Comparison of ENCODE assay signal across 16 cellular contexts in the genomic region with DNA sequence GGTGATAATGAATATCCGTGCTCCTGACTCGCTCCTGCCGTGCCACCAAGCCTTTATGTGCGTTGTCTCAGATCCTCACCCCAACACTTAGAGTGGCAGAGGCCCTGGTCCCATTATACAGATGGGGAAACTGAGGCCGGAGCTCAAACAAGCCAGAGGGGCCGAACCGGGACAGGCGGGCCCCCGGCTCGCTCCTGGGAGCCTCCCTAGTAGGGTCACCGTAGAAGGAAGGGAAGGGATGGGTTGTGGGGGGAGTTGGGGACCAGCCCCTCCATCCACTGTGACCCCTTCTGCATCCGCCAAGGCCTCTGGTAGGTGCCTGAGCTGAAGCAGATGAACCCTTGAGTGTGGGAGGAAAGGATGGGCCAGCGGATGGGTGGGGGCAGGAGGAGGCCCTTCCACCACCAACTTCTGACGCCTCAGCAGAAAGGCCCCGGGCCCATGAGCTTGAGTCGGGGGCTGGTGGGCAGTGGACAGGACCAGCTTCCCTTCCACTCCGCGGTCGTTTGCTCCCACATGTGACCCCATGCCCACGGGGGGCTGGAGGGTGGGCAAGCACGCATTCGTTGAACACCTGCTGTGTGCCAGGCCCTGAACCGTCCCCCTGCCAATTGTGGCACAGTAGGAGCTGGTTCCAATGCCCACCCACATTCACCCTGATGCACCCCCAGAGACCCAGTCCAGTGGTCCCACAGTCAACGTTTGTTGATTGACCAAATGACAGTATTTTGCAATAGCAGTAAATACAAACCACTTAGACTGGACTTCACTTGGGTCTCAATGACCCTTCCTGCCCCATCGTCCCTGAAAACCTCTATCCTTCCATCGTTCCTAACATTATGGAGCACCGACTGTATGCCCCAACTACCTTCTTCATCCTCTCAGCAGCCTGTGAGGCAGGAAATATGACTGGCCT. TPM values are rescaled to one million over a fixed set of nuclear protein-coding genes. Genes with fewer than 3 reads are reported as not detected.
DNase-seq lines count a peak whose midpoint lies in the region; ATAC-seq and TF ChIP-seq lines count a peak whose summit lies in the region.
"Had no signal": no experiment of that assay in that cellular context is flagged by ENCODE, and none has a peak within 500 bp of the region (broad histone marks: within the 10 kb centered on the region; RNA-seq: fewer than 3 reads in every experiment).

No MANE protein-coding gene starts in this region.

- no peak overlapping the region for H3K27ac ChIP-seq in H9 (ENCODE audit: insufficient read length, low read depth, low read length)
- H3K27ac ChIP-seq in IMR-90 (ENCODE audit: insufficient read depth, low read length): no peak overlapping the region
- no peak overlapping the region for H3K27ac ChIP-seq in osteoblast (ENCODE audit: low read depth, low read length)
- no peak overlapping the region for H3K27ac ChIP-seq in upper lobe of right lung
- no peak overlapping the region for H3K27ac ChIP-seq in prostate gland

- in situ Hi-C loops in IMR-90 (cut with MboI; ENCODE audit: low sequenced_read_pairs): loop anchor here (5.0 kb wide), 1 partner anchor 91 kb away; no protein-coding TSS in a partner anchor

- dilution Hi-C loops in IMR-90 (cut with HindIII; ENCODE audit: low sequenced_read_pairs, unreplicated experiment): no loop called here

- H3K4ac ChIP-seq in H9 (ENCODE audit: low read depth, low read length): no peak overlapping the region
- H3K4ac ChIP-seq in IMR-90 (ENCODE audit: low read depth, low read length): no peak overlapping the region

- ATAC-seq in IMR-90 (ENCODE audit: low read depth) (no peak), upper lobe of right lung (no peak)
- ATAC-seq: PC-3 had no signal

- H3K56ac ChIP-seq in H9 (ENCODE audit: insufficient read length, low read depth, low read length) (no peak overlapping the region), IMR-90 (ENCODE audit: extremely low read depth, insufficient read depth, low read length) (no peak overlapping the region)

- H4K91ac ChIP-seq in H9 (ENCODE audit: insufficient read length, low read depth, low read length) (no peak overlapping the region), IMR-90 (ENCODE audit: insufficient read depth, low read depth, low read length) (no peak overlapping the region)

- H3K27me3 ChIP-seq in H9 (ENCODE audit: insufficient read depth, low read length): peaks cover 4% of the 10 kb centered on the region; the same call in 1 of the 2 replicates
- H3K27me3 ChIP-seq in IMR-90 (ENCODE audit: control insufficient read depth, insufficient read depth, low read length): peaks cover 48% of the 10 kb centered on the region
- H3K27me3 ChIP-seq in osteoblast (ENCODE audit: insufficient read depth, low read length): peaks cover 30% of the 10 kb centered on the region
- peaks cover 84% of the 10 kb centered on the region for H3K27me3 ChIP-seq in upper lobe of right lung
- H3K27me3 ChIP-seq in prostate gland (replicated peaks; ENCODE audit: insufficient read depth): peaks cover 30% of the 10 kb centered on the region

- peaks cover 7% of the 10 kb centered on the region for H3K23me2 ChIP-seq in H9 (ENCODE audit: insufficient read length, low read depth, low read length, poor library complexity, severe bottlenecking)

- H3K27ac Mint-ChIP-seq in H9: no peak overlapping the region
- H3K27ac Mint-ChIP-seq: CD4-positive, alpha-beta T cell had no signal

- peak overlapping the region; percentile 15 to 72 for H3K4me3 Mint-ChIP-seq in H9
- H3K4me3 Mint-ChIP-seq: CD4-positive, alpha-beta T cell had no signal

- H3K79me2 ChIP-seq in H9 (ENCODE audit: insufficient read depth, low read length): no peaks in the 10 kb centered on the region
- no peaks in the 10 kb centered on the region for H3K79me2 ChIP-seq in osteoblast (ENCODE audit: insufficient read depth, low read length)

- H3K4me2 ChIP-seq in H9 (ENCODE audit: insufficient read depth, insufficient read length, low read length): peak overlapping the region; percentile 26
- no peak overlapping the region for H3K4me2 ChIP-seq in IMR-90 (ENCODE audit: low read depth, low read length)
- no peak overlapping the region for H3K4me2 ChIP-seq in osteoblast (ENCODE audit: insufficient read depth, low read length)

- H3K14ac ChIP-seq in H9 (ENCODE audit: insufficient read depth, low read length): no peak overlapping the region
- no peak overlapping the region for H3K14ac ChIP-seq in IMR-90 (replicated peaks; ENCODE audit: low read depth, low read length)

- no peaks in the 10 kb centered on the region for H4K20me1 ChIP-seq in H9 (ENCODE audit: control insufficient read depth, insufficient read depth, insufficient read length)
- H4K20me1 ChIP-seq in IMR-90 (ENCODE audit: insufficient read depth, low read length): no peaks in the 10 kb centered on the region
- H4K20me1 ChIP-seq in osteoblast (ENCODE audit: insufficient read depth, low read length): no peaks in the 10 kb centered on the region

- no TSS peak for BruUV-seq in IMR-90 (replicated peaks; lab: Mats Ljungman, UMichigan)

- no peak overlapping the region for H3K18ac ChIP-seq in H9 (ENCODE audit: insufficient read length, low read depth, low read length)
- H3K18ac ChIP-seq in IMR-90 (ENCODE audit: low read depth, low read length): no peak overlapping the region

- H3K36me3 ChIP-seq in IMR-90 (ENCODE audit: control insufficient read depth, insufficient read depth, low read length) (no peaks in the 10 kb centered on the region), osteoblast (ENCODE audit: insufficient read depth, low read length) (no peaks in the 10 kb centered on the region), upper lobe of right lung (no peaks in the 10 kb centered on the region), prostate gland (no peaks in the 10 kb centered on the region)
- H3K36me3 ChIP-seq: BE2C had no signal

- H2BK12ac ChIP-seq in H9 (ENCODE audit: insufficient read length, low read depth, low read length): no peak overlapping the region

- no peak for TF ChIP-seq POLR2A in IMR-90 (IDR thresholded peaks at IDR 0.05; ENCODE audit: low read depth, low read length)
- TF ChIP-seq POLR2A in prostate gland (IDR thresholded peaks at IDR 0.05): no peak

- no peak overlapping the region for H2BK5ac ChIP-seq in H9 (ENCODE audit: insufficient read length, low read length)
- no peak overlapping the region for H2BK5ac ChIP-seq in IMR-90 (ENCODE audit: low read depth, low read length, poor library complexity, severe bottlenecking)

- H3K9ac ChIP-seq in H9 (ENCODE audit: extremely low read depth, insufficient read length, low read length) (no peak overlapping the region), IMR-90 (ENCODE audit: low read depth, low read length) (no peak overlapping the region)

- H4K5ac ChIP-seq in H9 (ENCODE audit: insufficient read length, low read depth, low read length) (no peak overlapping the region), IMR-90 (ENCODE audit: low read depth, low read length) (no peak overlapping the region)

- H3K9me3 Mint-ChIP-seq in H9: no peaks in the 10 kb centered on the region; a peak in 2 of 5 replicates
- H3K9me3 Mint-ChIP-seq: CD4-positive, alpha-beta T cell had no signal

- peaks cover 0 to 8% of the 10 kb centered on the region in 2 experiments; a peak in 1 of 4 replicates for H3K4me1 Mint-ChIP-seq in H9

- TF ChIP-seq CTCF in H9 (conservative IDR thresholded peaks at IDR 0.05) (no peak), IMR-90 (conservative IDR thresholded peaks at IDR 0.05; ENCODE audit: low read depth, low read length) (no peak), osteoblast (IDR thresholded peaks at IDR 0.05; ENCODE audit: extremely low read depth, low read depth, low read length) (no peak), upper lobe of right lung (IDR thresholded peaks at IDR 0.05) (no peak), prostate gland (IDR thresholded peaks at IDR 0.05) (no peak)

- H2AFZ ChIP-seq in H9 (ENCODE audit: low read length): no peak overlapping the region
- no peak overlapping the region for H2AFZ ChIP-seq in IMR-90 (replicated peaks; ENCODE audit: low read length, poor library complexity)
- H2AFZ ChIP-seq in osteoblast (ENCODE audit: low read length): no peak overlapping the region

- H2BK20ac ChIP-seq in H9 (ENCODE audit: low read depth, low read length, poor library complexity, severe bottlenecking): no peak overlapping the region
- no peak overlapping the region for H2BK20ac ChIP-seq in IMR-90 (ENCODE audit: low read depth, low read length)

- no CpG with 5 or more reads among the region's 27 CpGs for WGBS in H9 (ENCODE audit: extremely low coverage, insufficient read length, low lambda C conversion rate)
- WGBS in IMR-90 (ENCODE audit: extremely low coverage in 2 of 2, insufficient read length in 1 of 2), 2 experiments: 57% methylated on average over 5 of the region's 27 CpGs; no CpG with 5 or more reads in 1 of the 2 experiments
- 60% methylated on average over 22 of the region's 27 CpGs for WGBS in prostate gland

- H3K27me3 Mint-ChIP-seq in H9 (ENCODE audit: low read depth): peaks cover 88% of the 10 kb centered on the region

- no peak overlapping the region for H3K4me3 ChIP-seq in IMR-90 (ENCODE audit: insufficient read depth, low read depth, low read length)
- H3K4me3 ChIP-seq in iPS-11a (ENCODE audit: low read depth, low read length): peak overlapping the region; percentile 8
- no peak overlapping the region for H3K4me3 ChIP-seq in osteoblast (ENCODE audit: insufficient read depth, low read length)
- no peak overlapping the region for H3K4me3 ChIP-seq in upper lobe of right lung
- no peak overlapping the region for H3K4me3 ChIP-seq in prostate gland

- H2BK120ac ChIP-seq in H9 (ENCODE audit: low read depth, low read length, poor library complexity, severe bottlenecking) (no peak overlapping the region), IMR-90 (ENCODE audit: low read depth, low read length) (no peak overlapping the region)

- H4K8ac ChIP-seq in H9 (replicated peaks; ENCODE audit: insufficient read length, low read depth, low read length) (no peak overlapping the region), IMR-90 (ENCODE audit: low read depth in 2 of 2, low read length in 2 of 2) (no peak overlapping the region)

- TF ChIP-seq RAD21 in IMR-90 (IDR thresholded peaks at IDR 0.05; ENCODE audit: low read length): no peak

- H3K9me3 ChIP-seq in H9 (ENCODE audit: control insufficient read depth, low read depth, low read length) (no peaks in the 10 kb centered on the region), IMR-90 (ENCODE audit: control insufficient read depth, insufficient read depth, low read length) (no peaks in the 10 kb centered on the region), osteoblast (ENCODE audit: low read depth, low read length) (no peaks in the 10 kb centered on the region), upper lobe of right lung (no peaks in the 10 kb centered on the region), prostate gland (no peaks in the 10 kb centered on the region)
- H3K9me3 ChIP-seq: BE2C had no signal

- intact Hi-C loops in IMR-90 (cut with micrococcal nuclease) (no loop called here), upper lobe of right lung (cut with DNase I) (loop anchor here (10.0 kb wide), 1 partner anchor 132 kb away; no protein-coding TSS in a partner anchor), prostate gland (cut with DNase I) (loop anchor here (10.0 kb wide), 1 partner anchor 118 kb away; no protein-coding TSS in a partner anchor)

- POLR2A ChIA-PET in IMR-90 (lab: Charles Lee; ENCODE audit: unreplicated experiment): no interaction called here

- peak overlapping the region; percentile 66 for H2AK9ac ChIP-seq in IMR-90 (replicated peaks; ENCODE audit: low read depth, low read length, poor library complexity)

- no peak overlapping the region for H2AK5ac ChIP-seq in H9 (ENCODE audit: insufficient read length, low read length)
- H2AK5ac ChIP-seq in IMR-90 (ENCODE audit: low read depth, low read length): no peak overlapping the region

- no peaks in the 10 kb centered on the region for H3K36me3 Mint-ChIP-seq in H9 (ENCODE audit: insufficient read depth in 1 of 3, low read depth in 3 of 3)

- H3K9me1 ChIP-seq in IMR-90 (ENCODE audit: insufficient read depth, low read length): no peaks in the 10 kb centered on the region

- H3K23ac ChIP-seq in H9 (ENCODE audit: insufficient read length, low read depth, low read length): no peak overlapping the region
- H3K23ac ChIP-seq in IMR-90 (ENCODE audit: low read depth, low read length): no peak overlapping the region

- H3T11ph ChIP-seq in H9 (ENCODE audit: low read length): no peak overlapping the region

- H3K4me1 ChIP-seq in H9 (ENCODE audit: insufficient read depth, low read length) (no peaks in the 10 kb centered on the region), IMR-90 (ENCODE audit: control insufficient read depth, insufficient read depth, low read length) (peaks cover 2% of the 10 kb centered on the region), osteoblast (ENCODE audit: insufficient read depth, low read length) (peaks cover 3% of the 10 kb centered on the region), upper lobe of right lung (peaks cover 6% of the 10 kb centered on the region), prostate gland (replicated peaks) (no peaks in the 10 kb centered on the region)
- H3K4me1 ChIP-seq: BE2C had no signal

- no peak for DNase-seq in H9
- DNase-seq in IMR-90: no peak
- peak; percentile 58 for DNase-seq in osteoblast (ENCODE audit: insufficient read length, low spot score, missing footprints)
- no peak for DNase-seq in upper lobe of right lung
- DNase-seq in effector CD4-positive, alpha-beta T cell: no peak
- no peak for DNase-seq in prostate gland (ENCODE audit: low spot score)
- DNase-seq: CD4-positive, alpha-beta T cell; DMS53; MV-4-11; NCI-H1436; NCI-H2029 treated with DMSO at 0.1 percent for 48 hours; NCI-H510A; NCI-H774; PC-3 had no signal

- H2BK15ac ChIP-seq in H9 (ENCODE audit: low read depth, low read length) (no peak overlapping the region), IMR-90 (ENCODE audit: low read depth, low read length) (no peak overlapping the region)

- CTCF ChIA-PET in IMR-90 (lab: Yijun Ruan, JAX): no interaction called here

- H3K79me1 ChIP-seq in H9 (ENCODE audit: insufficient read depth, low read depth, low read length, poor library complexity, severe bottlenecking) (no peaks in the 10 kb centered on the region), IMR-90 (ENCODE audit: low read depth in 1 of 2, low read length in 2 of 2) (no peaks in the 10 kb centered on the region)

RNA-seq across cellular contexts. Expression of gene TCF3, which starts 24.2 kb away (rescaled TPM):
- total RNA-seq in H9 (2021) (304 TPM in 2 replicates), IMR-90 (2012; rRNA removed) (29.9 and 37.5 TPM in 2 replicates), osteoblast (46.6 and 55.0 TPM in 2 replicates), upper lobe of right lung (43.2 TPM), prostate gland (100 to 1,000 TPM in 1 of 2 donors, 10 to 100 TPM in 1; 91.5 to 332 TPM)
- 127 and 144 TPM in 2 replicates for polyA plus RNA-seq in IMR-90 (2012; rRNA removed)
- polyA plus RNA-seq in IMR-90 (2012; cell fraction: cytosol; rRNA removed): 84.8 and 172 TPM in 2 replicates
- 238 and 454 TPM in 2 replicates for polyA plus RNA-seq in IMR-90 (2012; cell fraction: nucleus; rRNA removed; ENCODE audit: low replicate concordance)
